In the genomic region with DNA sequence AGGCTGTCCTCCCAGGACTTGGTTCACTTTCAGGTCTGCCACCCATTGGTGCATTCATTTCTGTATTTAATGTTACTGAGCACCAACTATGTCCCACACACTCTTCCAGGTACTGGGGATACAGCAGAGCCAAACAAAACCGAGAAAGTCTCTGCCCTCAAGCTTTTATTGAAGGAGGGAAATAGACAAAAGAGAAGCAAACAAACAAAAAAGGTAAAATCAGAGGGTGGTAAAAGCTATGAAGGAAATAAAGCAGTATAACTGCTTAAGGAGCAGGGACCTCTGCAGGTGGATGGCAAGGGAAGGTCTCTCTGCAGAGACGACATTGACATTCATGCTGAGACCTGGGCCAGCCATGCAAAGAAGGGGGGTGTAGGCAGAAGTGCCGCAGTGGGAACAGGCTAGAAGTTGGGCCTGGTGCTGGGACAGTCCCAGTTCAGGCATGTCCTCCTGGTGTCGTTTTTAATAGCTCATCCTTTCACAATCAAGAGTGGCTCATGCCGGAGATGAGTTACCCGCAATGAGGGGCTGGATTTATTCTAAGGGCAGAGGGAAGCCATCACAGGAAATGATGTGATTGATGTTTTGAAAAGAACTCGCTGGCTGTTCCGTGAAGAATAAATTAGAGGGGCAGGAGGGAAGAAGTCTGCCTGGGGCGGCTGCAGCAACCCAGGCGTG, we compare ENCODE assay signal across 7 cellular contexts.
A peak's percentile ranks its signal among the peaks of the same experiment; 100 is the strongest.
DNase-seq lines count a peak whose midpoint lies in the region; ATAC-seq and TF ChIP-seq lines count a peak whose summit lies in the region.

No MANE protein-coding gene starts in this region.

- peak overlapping the region; percentile 52 for H3K4me3 ChIP-seq in PC-3 (ENCODE audit: low read length)
- H3K4me3 ChIP-seq in skeletal muscle cell (ENCODE audit: low read depth, low read length): peak overlapping the region; percentile 13

- POLR2A ChIA-PET in PC-3 (lab: Charles Lee; ENCODE audit: unreplicated experiment): interaction anchor here (0.5 to 0.7 kb wide), 3 partner anchors 56 to 85 kb away, joined by 3 to 5 read pairs (median 3); no protein-coding TSS in a partner anchor

- peak overlapping the region; percentile 80 for H3K4me2 ChIP-seq in PC-3 (ENCODE audit: low read length)

- CTCF ChIA-PET in PC-3 (lab: Charles Lee): interaction anchor here (0.5 to 1.9 kb wide), 5 partner anchors 36 to 115 kb away, joined by 3 to 12 read pairs (median 4); no protein-coding TSS in a partner anchor

- peak; percentile 67 for DNase-seq in GM13977 (ENCODE audit: low spot score)
- DNase-seq in PC-3: peak; percentile 75
- peak; percentile 38 for DNase-seq in activated gamma-delta T cell treated with anti-CD3 and anti-CD28 coated beads, Interleukin-2, amount 50 U/mL, for 16 hours (ENCODE audit: low read depth)
- DNase-seq in left cardiac atrium: peak; percentile 45
- DNase-seq in skeletal muscle cell (ENCODE audit: low read depth): no peak
- DNase-seq in NCI-H1048 (lab: John Stamatoyannopoulos, UW): no peak

- H3K36me3 ChIP-seq in PC-3 (ENCODE audit: low read depth, low read length): no peaks in the 10 kb centered on the region

- peak overlapping the region; percentile 76 for H3K9ac ChIP-seq in PC-3 (ENCODE audit: low read length)

- H3K27me3 ChIP-seq in PC-3 (ENCODE audit: low read length): no peaks in the 10 kb centered on the region

- no peaks in the 10 kb centered on the region for H3K9me2 ChIP-seq in PC-3 (replicated peaks; ENCODE audit: low read length)

- no peaks in the 10 kb centered on the region for H4K20me1 ChIP-seq in PC-3 (ENCODE audit: low read length)

- peak; percentile 24 for ATAC-seq in HG02798 (IDR thresholded peaks at IDR 0.05; ENCODE audit: poor library complexity, unreplicated experiment)
- ATAC-seq in PC-3: peak; percentile 11
- ATAC-seq in left cardiac atrium: peak; percentile 7 to 8

- H3K79me2 ChIP-seq in PC-3 (ENCODE audit: low read length): peaks cover 3% of the 10 kb centered on the region; the same call in 1 of the 2 replicates

- H3K9me3 ChIP-seq in PC-3 (ENCODE audit: low read length): no peaks in the 10 kb centered on the region

- peak; percentile 15 for TF ChIP-seq CTCF in GM13977 (IDR thresholded peaks at IDR 0.05; ENCODE audit: extremely low read depth, insufficient read depth, missing control alignments)
- TF ChIP-seq CTCF in PC-3 (conservative IDR thresholded peaks at IDR 0.05; ENCODE audit: low read depth, low read length): no peak

- H3K4me1 ChIP-seq in PC-3 (ENCODE audit: insufficient read depth, low read length): peaks cover 73% of the 10 kb centered on the region

- peaks cover 10% of the 10 kb centered on the region for H3F3A ChIP-seq in PC-3 (ENCODE audit: low read length, unreplicated experiment)

- peak overlapping the region; percentile 95 for H3K27ac ChIP-seq in PC-3 (ENCODE audit: low read length)

- TSS peak; percentile 79 for BruUV-seq in PC-3 (replicated peaks; lab: Mats Ljungman, UMichigan)

- in situ Hi-C loops in GM13977 (cut with MboI; ENCODE audit: low pct_unique_long_range_greater_than_20kb, low sequenced_read_pairs, unreplicated experiment): loop anchor here (10.0 kb wide), 1 partner anchor 89 kb away; no protein-coding TSS in a partner anchor

- H2AFZ ChIP-seq in PC-3 (ENCODE audit: low read length): peak overlapping the region; percentile 50

- intact Hi-C loops in PC-3 (cut with micrococcal nuclease) (loop anchor here (1.0 to 2.0 kb wide), 3 partner anchors 37 to 77 kb away; no protein-coding TSS in a partner anchor), left cardiac atrium (cut with DNase I) (loop anchor here (5.0 kb wide), 3 partner anchors 38 to 87 kb away; a partner anchor contains a TSS)

Comparison
In these comparisons a context has a peak if more than half of its experiments do, and no peak if none do; other contexts are left out.
1. DNase-seq: peak in GM13977 (single experiment), PC-3 (single experiment), activated gamma-delta T cell treated with anti-CD3 and anti-CD28 coated beads, Interleukin-2, amount 50 U/mL, for 16 hours (single experiment) and left cardiac atrium (single experiment); none in skeletal muscle cell (single experiment) and NCI-H1048 (single experiment).
2. Peak in every context shown above with its lines, with median percentiles within 50 percentile points of each other: ATAC-seq.